3 cellular contexts compared by ENCODE assay signal in genomic region chr17:78944026-78944425, GRCh38.
TF ChIP-seq lines count a peak whose summit lies in the region.

No MANE protein-coding gene starts in this region.

TF ChIP-seq in HepG2, 621 proteins besides CTCF, POLR2A, EP300 and RAD21:
- no peak for TF ChIP-seq ZNF775 (CRISPR knock-in tag; IDR thresholded peaks at IDR 0.05; ENCODE audit: borderline replicate concordance)
- TF ChIP-seq ZNF121 (CRISPR knock-in tag; IDR thresholded peaks at IDR 0.05): peak; percentile 68
TF ChIP-seq in HepG2: peak in this region for 1.

TF ChIP-seq in HEK293, 187 proteins besides CTCF, POLR2A, EP300 and RAD21:
- TF ChIP-seq ZNF121 (tag by site-specific recombination; IDR thresholded peaks at IDR 0.05): peak; percentile 66; the same call in 1 of the 2 replicates
- TF ChIP-seq YY1 (tag by site-specific recombination; IDR thresholded peaks at IDR 0.05): no peak
- no peak for TF ChIP-seq SP7 (tag by site-specific recombination; IDR thresholded peaks at IDR 0.05)
- TF ChIP-seq ZBTB7A (tag by site-specific recombination; IDR thresholded peaks at IDR 0.05; ENCODE audit: low read depth): no peak
- TF ChIP-seq ZNF169 (tag by site-specific recombination; IDR thresholded peaks at IDR 0.05): no peak

TF ChIP-seq in H1, 55 proteins besides CTCF, POLR2A, EP300 and RAD21:
- TF ChIP-seq GABPA (IDR thresholded peaks at IDR 0.05; ENCODE audit: borderline replicate concordance, insufficient read depth, low read length) (no peak), TEAD4 (IDR thresholded peaks at IDR 0.05; ENCODE audit: low read depth, low read length) (no peak), HDAC6 (IDR thresholded peaks at IDR 0.05; ENCODE audit: low read depth, low read length) (no peak), SP2 (IDR thresholded peaks at IDR 0.05; ENCODE audit: low read length) (no peak), CBX8 (IDR thresholded peaks at IDR 0.05; ENCODE audit: borderline replicate concordance, low read depth, low read length) (no peak), EZH2 (IDR thresholded peaks at IDR 0.05; ENCODE audit: low read depth, low read length, severe bottlenecking) (no peak), ZNF274 (IDR thresholded peaks at IDR 0.05; ENCODE audit: borderline replicate concordance, extremely low read depth, low read length) (no peak), RXRA (IDR thresholded peaks at IDR 0.05; ENCODE audit: insufficient read depth, low read depth, low read length) (no peak), JUND (IDR thresholded peaks at IDR 0.05; ENCODE audit: low read length) (no peak), SIRT6 (IDR thresholded peaks at IDR 0.05; ENCODE audit: low read length) (no peak), CEBPB (IDR thresholded peaks at IDR 0.05; ENCODE audit: low read depth, low read length) (no peak), GTF2F1 (IDR thresholded peaks at IDR 0.05; ENCODE audit: borderline replicate concordance, low read depth, low read length) (no peak), TCF12 (IDR thresholded peaks at IDR 0.05; ENCODE audit: low read depth, low read length) (no peak), MAX (IDR thresholded peaks at IDR 0.05) (no peak), ASH2L (IDR thresholded peaks at IDR 0.05; ENCODE audit: low read length) (no peak), CHD2 (IDR thresholded peaks at IDR 0.05; ENCODE audit: low read length) (no peak), MAFK (IDR thresholded peaks at IDR 0.05; ENCODE audit: low read depth, low read length) (no peak), POU5F1 (IDR thresholded peaks at IDR 0.05; ENCODE audit: low read depth, low read length) (no peak)
